ENCODE assay signal across 14 cellular contexts in genomic region chr1:151158751-151159251, GRCh38. TPM values are rescaled to one million over a fixed set of nuclear protein-coding genes. Genes with fewer than 3 reads are reported as not detected.
A peak's percentile ranks its signal among the peaks of the same experiment; 100 is the strongest.
DNase-seq lines count a peak whose midpoint lies in the region; ATAC-seq, FAIRE-seq and TF ChIP-seq lines count a peak whose summit lies in the region.
"Had no signal": no experiment of that assay in that cellular context is flagged by ENCODE, and none has a peak within 500 bp of the region (broad histone marks: within the 10 kb centered on the region; RNA-seq: fewer than 3 reads in every experiment).

No MANE protein-coding gene starts in this region.

- H3K27ac ChIP-seq in HL-60 (replicated peaks): peak overlapping the region; percentile 84

- peaks cover 0 to 7% (median 0%) of the 10 kb centered on the region in 3 donors for H3K27me3 Mint-ChIP-seq in CD14-positive monocyte (ENCODE audit: low read depth in 3 of 3)
- no peaks in the 10 kb centered on the region for H3K27me3 Mint-ChIP-seq in natural killer cell treated with Interleukin-12 subunit alpha and Interleukin-12 subunit beta and Interleukin-15 and Interleukin-18, amount 100 ng/mL, for 72 hours
- H3K27me3 Mint-ChIP-seq: brain had no signal

- peak overlapping the region; percentile 86 to 96 (median 92) for H3K27ac Mint-ChIP-seq in CD14-positive monocyte
- peak overlapping the region; percentile 97 to 98 for H3K27ac Mint-ChIP-seq in activated naive CD4-positive, alpha-beta T cell treated with anti-CD3 and anti-CD28 coated beads, Interleukin-2, amount 50 U/mL, for 72 hours
- peak overlapping the region; percentile 93 to 94 for H3K27ac Mint-ChIP-seq in natural killer cell treated with Interleukin-12 subunit alpha and Interleukin-12 subunit beta and Interleukin-15 and Interleukin-18, amount 100 ng/mL, for 72 hours

- FAIRE-seq in GM19239 (lab: Jason Lieb, UNC): no peak
- FAIRE-seq: D721Med had no signal

- no peaks in the 10 kb centered on the region for H3K9me3 Mint-ChIP-seq in CD14-positive monocyte
- no peaks in the 10 kb centered on the region for H3K9me3 Mint-ChIP-seq in activated naive CD4-positive, alpha-beta T cell treated with anti-CD3 and anti-CD28 coated beads, Interleukin-2, amount 50 U/mL, for 72 hours
- no peaks in the 10 kb centered on the region for H3K9me3 Mint-ChIP-seq in natural killer cell treated with Interleukin-12 subunit alpha and Interleukin-12 subunit beta and Interleukin-15 and Interleukin-18, amount 100 ng/mL, for 72 hours
- H3K9me3 Mint-ChIP-seq: brain had no signal

- intact Hi-C loops in CD14-positive monocyte (cut with micrococcal nuclease): loop anchor here in 1 of 2 donors (5.0 kb wide), 2 partner anchors 132 to 396 kb away; no protein-coding TSS in a partner anchor

- no peaks in the 10 kb centered on the region for H3K27me3 ChIP-seq in HL-60 (ENCODE audit: insufficient read depth, poor library complexity, severe bottlenecking)

- TF ChIP-seq CTCF in CD14-positive monocyte (IDR thresholded peaks at IDR 0.05): no peak
- no peak for TF ChIP-seq CTCF in HL-60 (IDR thresholded peaks at IDR 0.05; ENCODE audit: insufficient read depth, low read length)

- H3K36me3 Mint-ChIP-seq in CD14-positive monocyte: peaks cover 36 to 50% of the 10 kb centered on the region in 2 donors
- peaks cover 28 to 33% of the 10 kb centered on the region in 2 donors for H3K36me3 Mint-ChIP-seq in activated naive CD4-positive, alpha-beta T cell treated with anti-CD3 and anti-CD28 coated beads, Interleukin-2, amount 50 U/mL, for 72 hours
- no peaks in the 10 kb centered on the region for H3K36me3 Mint-ChIP-seq in natural killer cell treated with Interleukin-12 subunit alpha and Interleukin-12 subunit beta and Interleukin-15 and Interleukin-18, amount 100 ng/mL, for 72 hours

- no peak for ATAC-seq in activated naive CD4-positive, alpha-beta T cell treated with anti-CD3 and anti-CD28 coated beads, Interleukin-2, amount 50 U/mL, for 72 hours
- no peak for ATAC-seq in natural killer cell treated with Interleukin-12 subunit alpha and Interleukin-12 subunit beta and Interleukin-15 and Interleukin-18, amount 100 ng/mL, for 72 hours
- no peak for ATAC-seq in GM18498 (IDR thresholded peaks at IDR 0.05; ENCODE audit: unreplicated experiment)
- ATAC-seq: activated CD4-positive, CD25-positive, alpha-beta regulatory T cell treated with anti-CD3 and anti-CD28 coated beads, Interleukin-2, amount 50 U/mL, for 24 hours had no signal

- DNase-seq in CD14-positive monocyte (ENCODE audit: low spot score): peak; percentile 34
- DNase-seq in HL-60 (ENCODE audit: low read depth in 1 of 2, low spot score in 1 of 2): peak in 1 of 2 experiments; percentile 59
- DNase-seq in activated naive CD4-positive, alpha-beta T cell treated with anti-CD3 and anti-CD28 coated beads, Interleukin-2, amount 50 U/mL, for 72 hours (ENCODE audit: low spot score in 2 of 2): no peak
- no peak for DNase-seq in natural killer cell treated with Interleukin-12 subunit alpha and Interleukin-12 subunit beta and Interleukin-15 and Interleukin-18, amount 100 ng/mL, for 72 hours (ENCODE audit: low spot score)
- no peak for DNase-seq in HCEC 1CT
- no peak for DNase-seq in GM19239 (ENCODE audit: insufficient read length, low spot score)
- no peak for DNase-seq in ecto neural progenitor cell (ENCODE audit: low spot score)
- DNase-seq: left cardiac atrium, NCI-H2029 had no signal

- H3K4me1 Mint-ChIP-seq in CD14-positive monocyte: peaks cover 62% of the 10 kb centered on the region
- H3K4me1 Mint-ChIP-seq in natural killer cell treated with Interleukin-12 subunit alpha and Interleukin-12 subunit beta and Interleukin-15 and Interleukin-18, amount 100 ng/mL, for 72 hours (ENCODE audit: low read depth in 2 of 2): peaks cover 47 to 48% of the 10 kb centered on the region in 2 donors

- no peak overlapping the region; the same call in 1 of the 2 replicates for H3K4me3 ChIP-seq in HL-60 (replicated peaks; ENCODE audit: insufficient read depth, low read length)

- H3K4me3 Mint-ChIP-seq in CD14-positive monocyte: peak overlapping the region; percentile 98
- H3K4me3 Mint-ChIP-seq in natural killer cell treated with Interleukin-12 subunit alpha and Interleukin-12 subunit beta and Interleukin-15 and Interleukin-18, amount 100 ng/mL, for 72 hours: peak overlapping the region; percentile 99

RNA-seq across cellular contexts. Expression of gene TNFAIP8L2, which starts 2.4 kb away (rescaled TPM):
- 100 to 1,000 TPM; 103 to 104 TPM for polyA plus RNA-seq in CD14-positive monocyte
- total RNA-seq in activated naive CD4-positive, alpha-beta T cell treated with anti-CD3 and anti-CD28 coated beads, Interleukin-2, amount 50 U/mL, for 72 hours: 10 to 100 TPM in 1 of 2 donors, 1 to 10 TPM in 1; 6.9 to 18.5 TPM
- 10 to 100 TPM; 10.2 to 16.8 TPM for total RNA-seq in natural killer cell treated with Interleukin-12 subunit alpha and Interleukin-12 subunit beta and Interleukin-15 and Interleukin-18, amount 100 ng/mL, for 72 hours
- total RNA-seq: HT-29 had no signal

RNA-seq across cellular contexts. Expression of gene LYSMD1, which starts 6.9 kb away (rescaled TPM):
- polyA plus RNA-seq in CD14-positive monocyte: under 1 TPM in 1 of 2 donors, not detected in 1; 0.24 TPM
- 10 to 100 TPM in 1 of 2 donors, 1 to 10 TPM in 1; 3.8 to 36.1 TPM for total RNA-seq in activated naive CD4-positive, alpha-beta T cell treated with anti-CD3 and anti-CD28 coated beads, Interleukin-2, amount 50 U/mL, for 72 hours
- total RNA-seq in natural killer cell treated with Interleukin-12 subunit alpha and Interleukin-12 subunit beta and Interleukin-15 and Interleukin-18, amount 100 ng/mL, for 72 hours: 1 to 10 TPM; 5.0 to 6.3 TPM

RNA-seq across cellular contexts. Expression of gene SCNM1, which starts 7.1 kb away (rescaled TPM):
- polyA plus RNA-seq in CD14-positive monocyte: 100 to 1,000 TPM; 103 to 110 TPM
- total RNA-seq in activated naive CD4-positive, alpha-beta T cell treated with anti-CD3 and anti-CD28 coated beads, Interleukin-2, amount 50 U/mL, for 72 hours: 10 to 100 TPM; 62.3 to 83.9 TPM
- total RNA-seq in natural killer cell treated with Interleukin-12 subunit alpha and Interleukin-12 subunit beta and Interleukin-15 and Interleukin-18, amount 100 ng/mL, for 72 hours: 10 to 100 TPM; 55.2 to 63.2 TPM

RNA-seq across cellular contexts. Expression of gene SEMA6C, which starts 12.4 kb away (rescaled TPM):
- 1 to 10 TPM in 1 of 2 donors, under 1 TPM in 1; 0.39 to 1.4 TPM for polyA plus RNA-seq in CD14-positive monocyte
- 1 to 10 TPM; 2.8 to 7.1 TPM for total RNA-seq in activated naive CD4-positive, alpha-beta T cell treated with anti-CD3 and anti-CD28 coated beads, Interleukin-2, amount 50 U/mL, for 72 hours
- 1 to 10 TPM in 1 of 2 donors, under 1 TPM in 1; 0.90 to 2.9 TPM for total RNA-seq in natural killer cell treated with Interleukin-12 subunit alpha and Interleukin-12 subunit beta and Interleukin-15 and Interleukin-18, amount 100 ng/mL, for 72 hours
- total RNA-seq: HT-29 had no signal

RNA-seq across cellular contexts. Expression of gene TMOD4, which starts 17.0 kb away (rescaled TPM):
- polyA plus RNA-seq in CD14-positive monocyte: not detected
- under 1 TPM; 0.77 to 0.78 TPM for total RNA-seq in activated naive CD4-positive, alpha-beta T cell treated with anti-CD3 and anti-CD28 coated beads, Interleukin-2, amount 50 U/mL, for 72 hours
- total RNA-seq in natural killer cell treated with Interleukin-12 subunit alpha and Interleukin-12 subunit beta and Interleukin-15 and Interleukin-18, amount 100 ng/mL, for 72 hours: 1 to 10 TPM; 1.2 to 5.3 TPM
- total RNA-seq: HT-29, left cardiac atrium had no signal
